4 cellular contexts compared by ENCODE assay signal in genomic region chr6:163930012-163930411, GRCh38.
"Had no signal": no experiment of that assay in that cellular context is flagged by ENCODE, and none has a peak within 500 bp of the region (broad histone marks: within the 10 kb centered on the region; RNA-seq: fewer than 3 reads in every experiment).

No MANE protein-coding gene starts in this region.

- ATAC-seq: GM23338 had no signal

- DNase-seq: H9, HCEC 1CT, IMR-90 had no signal

- H3K4me3 ChIP-seq: GM23338 had no signal
